ENCODE assay signal across 8 cellular contexts in genomic region chrX:136767104-136767941, GRCh38. TPM values are rescaled to one million over a fixed set of nuclear protein-coding genes. Genes with fewer than 3 reads are reported as not detected.
A peak's percentile ranks its signal among the peaks of the same experiment; 100 is the strongest.
DNase-seq lines count a peak whose midpoint lies in the region; ATAC-seq and TF ChIP-seq lines count a peak whose summit lies in the region.

No MANE protein-coding gene starts in this region.

- H3K4me1 Mint-ChIP-seq in activated CD8-positive, alpha-beta memory T cell treated with anti-CD3 and anti-CD28 coated beads, Interleukin-2, amount 10 ng/mL, durations not matched to agents 7 days and 5 days, result peaks cover 61% of the 10 kb centered on the region

- peaks cover 0 to 5% (median 0%) of the 10 kb centered on the region in 5 donors for H3K27me3 ChIP-seq in subcutaneous abdominal adipose tissue (ENCODE audit: control insufficient read depth in 5 of 5, insufficient read depth in 4 of 5, low read length in 5 of 5)

- intact Hi-C loops in mucosa of descending colon (cut with DNase I, micrococcal nuclease), result no loop called here

- peak overlapping the region; percentile 81 for H3K27ac Mint-ChIP-seq in activated CD8-positive, alpha-beta memory T cell treated with anti-CD3 and anti-CD28 coated beads, Interleukin-2, amount 10 ng/mL, durations not matched to agents 7 days and 5 days

- peak; percentile 45 for ATAC-seq in GM18873 (IDR thresholded peaks at IDR 0.05; ENCODE audit: low FRiP score, unreplicated experiment)
- ATAC-seq in HG03060 (IDR thresholded peaks at IDR 0.05; ENCODE audit: low read depth, unreplicated experiment), result peak; percentile 43
- ATAC-seq in activated CD8-positive, alpha-beta memory T cell treated with anti-CD3 and anti-CD28 coated beads, Interleukin-2, amount 10 ng/mL, durations not matched to agents 7 days and 5 days, result peak; percentile 80
- peak; percentile 87 for ATAC-seq in mucosa of descending colon

- H3K4me1 ChIP-seq in mucosa of descending colon (ENCODE audit: low read depth) (peaks cover 5% of the 10 kb centered on the region), subcutaneous abdominal adipose tissue (ENCODE audit: control insufficient read depth in 5 of 5, insufficient read depth in 5 of 5, low read length in 5 of 5) (peaks cover 3 to 33% (median 21%) of the 10 kb centered on the region in 5 donors)

- TF ChIP-seq CTCF in epithelial cell of esophagus (IDR thresholded peaks at IDR 0.05; ENCODE audit: insufficient read depth, low read depth, low read length, missing control alignments), result no peak
- TF ChIP-seq CTCF in mucosa of descending colon (IDR thresholded peaks at IDR 0.05), result no peak

- no peaks in the 10 kb centered on the region for H3K9me3 Mint-ChIP-seq in activated CD8-positive, alpha-beta memory T cell treated with anti-CD3 and anti-CD28 coated beads, Interleukin-2, amount 10 ng/mL, durations not matched to agents 7 days and 5 days (ENCODE audit: low read depth)

- H3K9ac ChIP-seq in subcutaneous abdominal adipose tissue (ENCODE audit: low read length in 5 of 5), result peak overlapping the region in 4 of 5 donors; percentile 59 to 73 (median 68)

- CTCF ChIA-PET in activated CD8-positive, alpha-beta memory T cell treated with anti-CD3 and anti-CD28 coated beads, Interleukin-2, amount 10 ng/mL, durations not matched to agents 7 days and 5 days (lab: Charles Lee), result interaction anchor here (1.7 kb wide), 2 partner anchors 11 to 13 kb away, joined by 4 to 7 read pairs; no protein-coding TSS in a partner anchor

- DNase-seq in Ammon's horn (ENCODE audit: low spot score) (peak; percentile 74), NCI-H460 (ENCODE audit: extremely low read depth, low read depth) (peak; percentile 48), epithelial cell of esophagus (ENCODE audit: low read depth) (peak; percentile 28), mucosa of descending colon (peak; percentile 45 to 77 (median 65))
- DNase-seq in activated CD8-positive, alpha-beta memory T cell treated with anti-CD3 and anti-CD28 coated beads, Interleukin-2, amount 10 ng/mL, durations not matched to agents 7 days and 5 days, result peak; percentile 73

- H3K4me3 ChIP-seq in epithelial cell of esophagus (ENCODE audit: low read length), result peak overlapping the region; percentile 37
- H3K4me3 ChIP-seq in mucosa of descending colon, result peak overlapping the region; percentile 14
- H3K4me3 ChIP-seq in subcutaneous abdominal adipose tissue (ENCODE audit: low read depth in 1 of 5, low read length in 5 of 5), result peak overlapping the region in 4 of 5 donors; percentile 63 to 70 (median 68)

- H3K9me3 ChIP-seq in mucosa of descending colon (no peaks in the 10 kb centered on the region), subcutaneous abdominal adipose tissue (ENCODE audit: control insufficient read depth in 5 of 5, low read length in 5 of 5) (peaks cover 0 to 2% (median 0%) of the 10 kb centered on the region in 5 donors)

- no peaks in the 10 kb centered on the region for H3K27me3 Mint-ChIP-seq in activated CD8-positive, alpha-beta memory T cell treated with anti-CD3 and anti-CD28 coated beads, Interleukin-2, amount 10 ng/mL, durations not matched to agents 7 days and 5 days

- H3K36me3 ChIP-seq in mucosa of descending colon (ENCODE audit: low read depth), result no peaks in the 10 kb centered on the region
- H3K36me3 ChIP-seq in subcutaneous abdominal adipose tissue (ENCODE audit: control insufficient read depth in 5 of 5, insufficient read depth in 5 of 5, low read length in 5 of 5), result peaks cover 0 to 2% (median 0%) of the 10 kb centered on the region in 5 donors

- peak overlapping the region; percentile 83 for H3K27ac ChIP-seq in subcutaneous abdominal adipose tissue (ENCODE audit: low read depth, low read length)

- peaks cover 30% of the 10 kb centered on the region for H3K36me3 Mint-ChIP-seq in activated CD8-positive, alpha-beta memory T cell treated with anti-CD3 and anti-CD28 coated beads, Interleukin-2, amount 10 ng/mL, durations not matched to agents 7 days and 5 days

- H3K4me3 Mint-ChIP-seq in activated CD8-positive, alpha-beta memory T cell treated with anti-CD3 and anti-CD28 coated beads, Interleukin-2, amount 10 ng/mL, durations not matched to agents 7 days and 5 days, result peak overlapping the region; percentile 67

RNA-seq across cellular contexts. Expression of gene ARHGEF6, which starts 13.4 kb away (rescaled TPM):
- 2.7 and 3.4 TPM in 2 replicates for total RNA-seq in NCI-H460 (2014; rRNA removed; shearing (Covaris generic))
- polyA plus RNA-seq in NCI-H460 (2014; cell fraction: nucleus; rRNA removed), result 1.5 and 2.0 TPM in 2 replicates
- total RNA-seq in activated CD8-positive, alpha-beta memory T cell treated with anti-CD3 and anti-CD28 coated beads, Interleukin-2, amount 10 ng/mL, durations not matched to agents 7 days and 5 days, result 100 to 1,000 TPM; 108 to 126 TPM
- total RNA-seq in mucosa of descending colon, result 10 to 100 TPM in 1 of 3 donors, 1 to 10 TPM in 2; 2.8 to 17.2 (median 6.6) TPM

Comparison
In these comparisons a context has a peak if more than half of its experiments do, and no peak if none do; other contexts are left out.
1. Peak in every context shown above with its lines: DNase-seq, ATAC-seq, H3K4me3 ChIP-seq and H3K27ac ChIP-seq.
2. H3K4me3 ChIP-seq: peak in every context shown above with its lines; median percentile 68 in subcutaneous abdominal adipose tissue; 37 in epithelial cell of esophagus; 14 in mucosa of descending colon.
3. RNA of gene ARHGEF6, which starts 13.4 kb away (total RNA-seq): 108 to 126 TPM in activated CD8-positive, alpha-beta memory T cell treated with anti-CD3 and anti-CD28 coated beads, Interleukin-2, amount 10 ng/mL, durations not matched to agents 7 days and 5 days; 2.8 to 17.2 TPM in mucosa of descending colon and 2.7 to 3.4 TPM in NCI-H460; every median in the first group is over 4 times any median in the second.